Comparison of ENCODE assay signal across 8 cellular contexts in the genomic region with DNA sequence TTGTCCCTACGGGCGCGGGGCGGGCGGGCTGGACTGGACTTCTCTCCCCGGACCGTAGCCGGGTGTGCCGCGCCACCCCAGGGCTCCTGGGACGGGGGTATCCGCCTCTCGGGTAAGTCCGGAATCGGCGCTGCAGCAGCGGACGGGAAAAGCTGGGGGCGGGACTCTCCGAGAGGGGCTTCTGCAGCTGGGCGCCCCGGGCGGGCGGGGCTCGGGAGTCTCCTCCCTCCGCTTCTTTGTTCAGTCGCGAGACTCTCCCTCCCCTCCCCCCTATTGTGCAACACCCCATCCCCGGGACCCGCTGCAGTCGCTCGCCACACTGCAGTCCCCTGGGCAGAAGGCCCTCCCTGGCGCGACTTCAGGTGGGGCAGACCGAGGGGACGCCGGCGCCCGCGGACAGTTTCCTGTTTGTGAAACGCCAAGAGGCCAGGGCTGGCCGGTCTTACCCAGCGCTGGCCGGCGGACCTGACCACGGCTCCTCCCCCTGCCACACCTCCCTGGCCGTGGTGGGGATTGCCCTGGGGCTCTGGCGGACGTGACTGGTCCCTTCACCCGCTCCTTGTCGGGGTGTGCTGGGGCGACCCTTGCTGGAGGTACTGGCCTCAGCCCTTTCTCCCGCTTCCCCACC. TPM values are rescaled to one million over a fixed set of nuclear protein-coding genes. Genes with fewer than 3 reads are reported as not detected.
DNase-seq lines count a peak whose midpoint lies in the region; TF ChIP-seq lines count a peak whose summit lies in the region.

No MANE protein-coding gene starts in this region.

- peaks cover 26% of the 10 kb centered on the region for H3F3A ChIP-seq in MM.1S (ENCODE audit: insufficient read depth, low read length)

- peak overlapping the region; percentile 91 for H3K4me3 ChIP-seq in MM.1S (ENCODE audit: low read length)
- H3K4me3 ChIP-seq in SJSA1 = peak overlapping the region; percentile 77

- H3K9ac ChIP-seq in MM.1S (ENCODE audit: low read length) = peak overlapping the region; percentile 82; the same call in 1 of the 2 replicates

- peaks cover 4% of the 10 kb centered on the region; the same call in 1 of the 2 replicates for H3K79me2 ChIP-seq in MM.1S (ENCODE audit: low read length)

- peak overlapping the region; percentile 67 for H3K4me2 ChIP-seq in MM.1S (ENCODE audit: low read depth, low read length)

- no peaks in the 10 kb centered on the region for H3K9me2 ChIP-seq in MM.1S (replicated peaks; ENCODE audit: insufficient read depth, low read length)

- H3K9me3 ChIP-seq in MM.1S (replicated peaks; ENCODE audit: insufficient read depth, low read length) = no peaks in the 10 kb centered on the region
- no peaks in the 10 kb centered on the region for H3K9me3 ChIP-seq in SJSA1 (replicated peaks)

- DNase-seq in ELF-1 (ENCODE audit: low read depth, low spot score) = peak; percentile 93
- DNase-seq in HCEC 1CT = peak; percentile 67
- DNase-seq in MM.1S = peak; percentile 74
- DNase-seq in SJSA1 (ENCODE audit: low read depth in 1 of 2, low spot score in 2 of 2) = peak; percentile 90 to 91
- DNase-seq in activated naive CD4-positive, alpha-beta T cell treated with anti-CD3 and anti-CD28 coated beads, Interleukin-2, amount 50 U/mL, for 16 hours = peak; percentile 61
- peak; percentile 77 for DNase-seq in globus pallidus (ENCODE audit: low spot score)
- DNase-seq in occipital lobe (lab: John Stamatoyannopoulos, UW) = peak; percentile 80
- DNase-seq in superior temporal gyrus (ENCODE audit: extremely low spot score) = peak; percentile 62

- H2AFZ ChIP-seq in MM.1S (ENCODE audit: low read length) = peak overlapping the region; percentile 85

- peak overlapping the region; percentile 73; the same call in 1 of the 2 replicates for H3K27ac ChIP-seq in MM.1S (ENCODE audit: low read length)
- peak overlapping the region; percentile 69 for H3K27ac ChIP-seq in SJSA1

- peak; percentile 11; the same call in 1 of the 2 replicates for TF ChIP-seq CTCF in MM.1S (IDR thresholded peaks at IDR 0.05; ENCODE audit: low read length)

- peaks cover 29% of the 10 kb centered on the region for H3K4me1 ChIP-seq in MM.1S (ENCODE audit: low read length)
- peaks cover 24% of the 10 kb centered on the region for H3K4me1 ChIP-seq in SJSA1 (replicated peaks)

- no peaks in the 10 kb centered on the region for H4K20me1 ChIP-seq in MM.1S (ENCODE audit: insufficient read depth, low read length)

- H3K27me3 ChIP-seq in MM.1S (replicated peaks; ENCODE audit: insufficient read depth, low read length) = no peaks in the 10 kb centered on the region
- H3K27me3 ChIP-seq in SJSA1 (replicated peaks) = no peaks in the 10 kb centered on the region

- H3K36me3 ChIP-seq in MM.1S (replicated peaks; ENCODE audit: insufficient read depth, low read length) (no peaks in the 10 kb centered on the region; the same call in 1 of the 2 replicates), SJSA1 (peaks cover 14% of the 10 kb centered on the region)

RNA-seq across cellular contexts. Expression of gene CCNG2, which starts 1.0 kb away (rescaled TPM):
- total RNA-seq in SJSA1 (2014; rRNA removed; shearing (Covaris generic)) = 8.1 and 12.3 TPM in 2 replicates
- total RNA-seq in occipital lobe = 139 TPM

Comparison
In these comparisons a context has a peak if more than half of its experiments do, and no peak if none do; other contexts are left out.
1. Peak in every context shown above with its lines: DNase-seq, H3K4me3 ChIP-seq and H3K27ac ChIP-seq.
2. RNA of gene CCNG2, which starts 1.0 kb away (total RNA-seq): 139 TPM in occipital lobe (single experiment); 8.1 to 12.3 TPM in SJSA1; every median in the first group is over 10 times any median in the second.